In genomic region chr3:120004008-120004498, GRCh38 we compare ENCODE assay signal across 7 cellular contexts.
DNase-seq lines count a peak whose midpoint lies in the region; ATAC-seq and TF ChIP-seq lines count a peak whose summit lies in the region.
"Not testable (repeated sequence)": the region's sequence is repeated elsewhere in the genome, so short reads cannot be mapped to it uniquely, and the experiment has no call there.

No MANE protein-coding gene starts in this region.

- H3K23ac ChIP-seq in mesendoderm (ENCODE audit: low read length): not testable (repeated sequence)

- H3K56ac ChIP-seq in mesendoderm (ENCODE audit: low read length): peak overlapping the region; percentile 34

- not testable (repeated sequence) for H3K9ac ChIP-seq in mesendoderm (ENCODE audit: low read length)

- ATAC-seq in RWPE2 (ENCODE audit: low read depth): peak; percentile 40; the same call in 2 of the 3 replicates

- H3K4me1 ChIP-seq in RWPE2 (ENCODE audit: insufficient read depth, poor library complexity, severe bottlenecking); cardiac muscle cell (ENCODE audit: low read depth): not testable (repeated sequence)
- H3K4me1 ChIP-seq in mesendoderm (ENCODE audit: control insufficient read depth, low read depth, low read length): peaks cover 11% of the 10 kb centered on the region

- not testable (repeated sequence) for H3K27me3 ChIP-seq in RWPE2 (ENCODE audit: insufficient read depth, poor library complexity, severe bottlenecking); cardiac muscle cell; mesendoderm (ENCODE audit: insufficient read depth, low read length, poor library complexity)

- H2BK5ac ChIP-seq in mesendoderm (ENCODE audit: low read length): peak overlapping the region; percentile 2

- no CpG with 5 or more reads among the region's 11 CpGs for WGBS in mesendoderm (ENCODE audit: extremely low coverage, insufficient coverage, low lambda C conversion rate)

- not testable (repeated sequence) for H3K4me3 ChIP-seq in RWPE2 (ENCODE audit: severe bottlenecking); cardiac muscle cell; mesendoderm (ENCODE audit: low read length)

- not testable (repeated sequence) for H3K9me3 ChIP-seq in RWPE2 (ENCODE audit: severe bottlenecking); cardiac muscle cell (ENCODE audit: low read depth)

- not testable (repeated sequence) for H3K79me1 ChIP-seq in mesendoderm (ENCODE audit: low read length)

- not testable (repeated sequence) for H2AK5ac ChIP-seq in mesendoderm (ENCODE audit: low read length)

- H3K27ac ChIP-seq in RWPE2 (ENCODE audit: poor library complexity, severe bottlenecking); mesendoderm (ENCODE audit: low read depth, low read length): not testable (repeated sequence)
- H3K27ac ChIP-seq in cardiac muscle cell: peak overlapping the region; percentile 84

- not testable (repeated sequence) for H2BK120ac ChIP-seq in mesendoderm (ENCODE audit: low read depth, low read length)

- H3K79me2 ChIP-seq in mesendoderm (ENCODE audit: control insufficient read depth, insufficient read depth, low read length): peaks cover 25% of the 10 kb centered on the region

- not testable (repeated sequence) for TF ChIP-seq CTCF in RWPE2 (IDR thresholded peaks at IDR 0.05; ENCODE audit: poor library complexity, severe bottlenecking); cardiac muscle cell (IDR thresholded peaks at IDR 0.05; ENCODE audit: low read depth, low read length)

- not testable (repeated sequence) for H4K8ac ChIP-seq in mesendoderm (ENCODE audit: low read depth, low read length)

- peak; percentile 7 for DNase-seq in HK-2 (ENCODE audit: unreplicated experiment)
- DNase-seq in RWPE2 (ENCODE audit: low spot score): not testable (repeated sequence)
- DNase-seq in activated T-cell treated with anti-CD3 and anti-CD28 coated beads, Interleukin-2, amount 50 U/mL, for 48 hours: peak; percentile 33 to 41
- DNase-seq in ecto neural progenitor cell (ENCODE audit: low spot score): peak; percentile 73
- DNase-seq in cardiac muscle cell (ENCODE audit: low read depth in 1 of 2, low spot score in 1 of 2): peak; percentile 12 to 33
- DNase-seq in mesendoderm: peak; percentile 95
- peak; percentile 16 for DNase-seq in stimulated activated CD4-positive, alpha-beta T cell treated with anti-CD3 and anti-CD28 coated beads, Interleukin-12 subunit alpha, Interleukin-12 subunit beta, amount 100 ng/mL, for 4 hours

- H2BK15ac ChIP-seq in mesendoderm (replicated peaks; ENCODE audit: low read depth): not testable (repeated sequence)

- not testable (repeated sequence) for H4K5ac ChIP-seq in mesendoderm (ENCODE audit: low read length)

- not testable (repeated sequence) for H3K18ac ChIP-seq in mesendoderm (ENCODE audit: low read length)

- not testable (repeated sequence) for H3K4me2 ChIP-seq in mesendoderm (ENCODE audit: low read length)

- H3K36me3 ChIP-seq in RWPE2 (ENCODE audit: low read depth): peaks cover 41% of the 10 kb centered on the region
- not testable (repeated sequence) for H3K36me3 ChIP-seq in cardiac muscle cell; mesendoderm (ENCODE audit: control insufficient read depth, insufficient read depth, low read length)

- not testable (repeated sequence) for H3K4ac ChIP-seq in mesendoderm (ENCODE audit: low read depth, low read length)
